9 cellular contexts compared by ENCODE assay signal in genomic region chr11:112143597-112143996, GRCh38. TPM values are rescaled to one million over a fixed set of nuclear protein-coding genes. Genes with fewer than 3 reads are reported as not detected.
"Had no signal": no experiment of that assay in that cellular context is flagged by ENCODE, and none has a peak within 500 bp of the region (broad histone marks: within the 10 kb centered on the region; RNA-seq: fewer than 3 reads in every experiment).

No MANE protein-coding gene starts in this region.

- H3K27me3 Mint-ChIP-seq: IgD-negative memory B cell had no signal

- H3K27ac Mint-ChIP-seq: IgD-negative memory B cell had no signal

- H3K4me2 ChIP-seq: KMS-11 had no signal

- DNase-seq: IMR-90, KBM-7, KG1 had no signal

- H3K4me1 Mint-ChIP-seq: IgD-negative memory B cell had no signal

- H3K4me3 ChIP-seq: K562 had no signal

- ATAC-seq: K562 had no signal

- FAIRE-seq: K562 had no signal

- H3K9ac ChIP-seq: KMS-11 had no signal

- H3K27ac ChIP-seq: HL-60, KMS-11 had no signal

- H3K4me3 Mint-ChIP-seq: IgD-negative memory B cell had no signal

RNA-seq across cellular contexts. Expression of gene TEX12, which starts 23.6 kb away (rescaled TPM):
- total RNA-seq: HT-29, HT1080, IMR-90 had no signal
